ENCODE assay signal across 8 cellular contexts in the genomic region with DNA sequence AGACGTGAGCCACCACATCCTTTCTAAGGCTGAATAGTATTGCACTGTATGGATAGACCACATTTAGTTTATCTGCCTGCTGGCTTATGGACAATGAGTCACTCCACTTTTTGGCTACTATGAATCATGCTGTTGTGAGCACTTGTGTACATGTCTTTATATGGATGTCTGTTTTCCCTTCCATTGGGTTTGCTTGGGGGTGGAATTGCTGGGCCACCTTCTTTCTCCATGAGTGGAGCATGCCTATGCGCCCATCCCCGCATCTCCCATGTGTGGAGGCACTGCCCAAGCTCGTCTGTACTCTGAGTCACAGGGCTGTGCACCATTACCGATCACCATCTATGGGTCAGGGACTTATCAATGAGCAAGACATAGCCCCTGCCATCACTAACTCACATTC.
DNase-seq lines count a peak whose midpoint lies in the region; ATAC-seq and TF ChIP-seq lines count a peak whose summit lies in the region.

No MANE protein-coding gene starts in this region.

- no peak overlapping the region for H3K27ac Mint-ChIP-seq in activated T-helper 1 cell treated with anti-CD3 and anti-CD28 coated beads, Interleukin-12 subunit alpha, Interleukin-12 subunit beta, Interleukin-2, Interleukin-4 antibody, amounts not matched to agents 30 ng/mL and 10 ng/mL and 1 ng/mL, durations not matched to agents 14 hours and 24 hours and 36 hours

- H3K4me3 ChIP-seq in lower lobe of right lung, result no peak overlapping the region
- no peak overlapping the region for H3K4me3 ChIP-seq in adrenal gland
- H3K4me3 ChIP-seq in tibial nerve, result no peak overlapping the region

- TF ChIP-seq POLR2A in adrenal gland (IDR thresholded peaks at IDR 0.05) (no peak), tibial nerve (IDR thresholded peaks at IDR 0.05) (no peak)

- H3K9me3 ChIP-seq in lower lobe of right lung, result no peaks in the 10 kb centered on the region
- H3K9me3 ChIP-seq in adrenal gland (replicated peaks in 1 of 3), result no peaks in the 10 kb centered on the region
- H3K9me3 ChIP-seq in tibial nerve, result no peaks in the 10 kb centered on the region

- intact Hi-C loops in lower lobe of right lung (cut with DNase I), result no loop called here
- intact Hi-C loops in adrenal gland (cut with DNase I), result no loop called here
- intact Hi-C loops in activated T-helper 1 cell treated with anti-CD3 and anti-CD28 coated beads, Interleukin-12 subunit alpha, Interleukin-12 subunit beta, Interleukin-2, Interleukin-4 antibody, amounts not matched to agents 30 ng/mL and 10 ng/mL and 1 ng/mL, durations not matched to agents 14 hours and 24 hours and 36 hours (cut with micrococcal nuclease), result loop anchor here (1.0 kb wide), 1 partner anchor 60 kb away; no protein-coding TSS in a partner anchor

- H3K27me3 Mint-ChIP-seq in activated T-helper 1 cell treated with anti-CD3 and anti-CD28 coated beads, Interleukin-12 subunit alpha, Interleukin-12 subunit beta, Interleukin-2, Interleukin-4 antibody, amounts not matched to agents 30 ng/mL and 10 ng/mL and 1 ng/mL, durations not matched to agents 14 hours and 24 hours and 36 hours (ENCODE audit: insufficient read depth), result no peaks in the 10 kb centered on the region

- TF ChIP-seq CTCF in lower lobe of right lung (IDR thresholded peaks at IDR 0.05) (no peak), adrenal gland (IDR thresholded peaks at IDR 0.05) (no peak), tibial nerve (IDR thresholded peaks at IDR 0.05) (no peak)

- no peaks in the 10 kb centered on the region for H3K36me3 Mint-ChIP-seq in activated T-helper 1 cell treated with anti-CD3 and anti-CD28 coated beads, Interleukin-12 subunit alpha, Interleukin-12 subunit beta, Interleukin-2, Interleukin-4 antibody, amounts not matched to agents 30 ng/mL and 10 ng/mL and 1 ng/mL, durations not matched to agents 14 hours and 24 hours and 36 hours (ENCODE audit: low read depth)

- peaks cover 14% of the 10 kb centered on the region for H3K4me1 Mint-ChIP-seq in activated T-helper 1 cell treated with anti-CD3 and anti-CD28 coated beads, Interleukin-12 subunit alpha, Interleukin-12 subunit beta, Interleukin-2, Interleukin-4 antibody, amounts not matched to agents 30 ng/mL and 10 ng/mL and 1 ng/mL, durations not matched to agents 14 hours and 24 hours and 36 hours (ENCODE audit: low read depth)

- 85 to 95% (median 90%) methylated on average over 5 of the region's 5 CpGs for WGBS in adrenal gland, 4 donors
- WGBS in tibial nerve, 2 donors, result 73 to 80% methylated on average over 5 of the region's 5 CpGs

- TF ChIP-seq EP300 in tibial nerve (IDR thresholded peaks at IDR 0.05), result no peak

- H3K27me3 ChIP-seq in lower lobe of right lung (ENCODE audit: low read depth) (peaks cover 5% of the 10 kb centered on the region), adrenal gland (no peaks in the 10 kb centered on the region), tibial nerve (no peaks in the 10 kb centered on the region)

- H3K27ac ChIP-seq in lower lobe of right lung (no peak overlapping the region), adrenal gland (no peak overlapping the region), tibial nerve (no peak overlapping the region)

- no peak overlapping the region for H3K4me3 Mint-ChIP-seq in activated T-helper 1 cell treated with anti-CD3 and anti-CD28 coated beads, Interleukin-12 subunit alpha, Interleukin-12 subunit beta, Interleukin-2, Interleukin-4 antibody, amounts not matched to agents 30 ng/mL and 10 ng/mL and 1 ng/mL, durations not matched to agents 14 hours and 24 hours and 36 hours

- H3K36me3 ChIP-seq in lower lobe of right lung, result no peaks in the 10 kb centered on the region
- no peaks in the 10 kb centered on the region for H3K36me3 ChIP-seq in adrenal gland (replicated peaks in 1 of 2)
- no peaks in the 10 kb centered on the region for H3K36me3 ChIP-seq in tibial nerve

- no peaks in the 10 kb centered on the region for H3K9me3 Mint-ChIP-seq in activated T-helper 1 cell treated with anti-CD3 and anti-CD28 coated beads, Interleukin-12 subunit alpha, Interleukin-12 subunit beta, Interleukin-2, Interleukin-4 antibody, amounts not matched to agents 30 ng/mL and 10 ng/mL and 1 ng/mL, durations not matched to agents 14 hours and 24 hours and 36 hours

- DNase-seq in COLO829 (ENCODE audit: low spot score) (peak; percentile 92), HT1080 (ENCODE audit: low read depth) (peak; percentile 98), astrocyte of the hippocampus (ENCODE audit: low read depth, low spot score) (peak; percentile 90), lower lobe of right lung (no peak), adrenal gland (no peak), tibial nerve (ENCODE audit: low spot score in 2 of 2) (no peak), cortex of kidney (lab: John Stamatoyannopoulos, UW) (no peak)
- no peak for DNase-seq in activated T-helper 1 cell treated with anti-CD3 and anti-CD28 coated beads, Interleukin-12 subunit alpha, Interleukin-12 subunit beta, Interleukin-2, Interleukin-4 antibody, amounts not matched to agents 30 ng/mL and 10 ng/mL and 1 ng/mL, durations not matched to agents 14 hours and 24 hours and 36 hours (ENCODE audit: low spot score)

- H3K4me1 ChIP-seq in lower lobe of right lung (no peaks in the 10 kb centered on the region), adrenal gland (replicated peaks in 1 of 2) (no peaks in the 10 kb centered on the region), tibial nerve (peaks cover 0 to 8% (median 0%) of the 10 kb centered on the region in 4 donors)

- ATAC-seq in lower lobe of right lung, result peak; percentile 18 to 31

Comparison
In these comparisons a context has a peak if more than half of its experiments do, and no peak if none do; other contexts are left out.
1. DNase-seq: peak in COLO829 (single experiment), HT1080 (single experiment) and astrocyte of the hippocampus (single experiment); none in lower lobe of right lung (single experiment), adrenal gland (0 of 7), activated T-helper 1 cell treated with anti-CD3 and anti-CD28 coated beads, Interleukin-12 subunit alpha, Interleukin-12 subunit beta, Interleukin-2, Interleukin-4 antibody, amounts not matched to agents 30 ng/mL and 10 ng/mL and 1 ng/mL, durations not matched to agents 14 hours and 24 hours and 36 hours (single experiment), tibial nerve (0 of 2) and cortex of kidney (single experiment).